ENCODE assay signal across 15 cellular contexts in genomic region chr4:116499-116898, GRCh38. TPM values are rescaled to one million over a fixed set of nuclear protein-coding genes. Genes with fewer than 3 reads are reported as not detected.
A peak's percentile ranks its signal among the peaks of the same experiment; 100 is the strongest.
DNase-seq lines count a peak whose midpoint lies in the region; ATAC-seq and TF ChIP-seq lines count a peak whose summit lies in the region.
"Had no signal": no experiment of that assay in that cellular context is flagged by ENCODE, and none has a peak within 500 bp of the region (broad histone marks: within the 10 kb centered on the region; RNA-seq: fewer than 3 reads in every experiment).

No MANE protein-coding gene starts in this region.

- H3K36me3 Mint-ChIP-seq in activated CD4-positive, alpha-beta T cell treated with anti-CD3 and anti-CD28 coated beads for 36 hours (ENCODE audit: low read depth): peaks cover 18% of the 10 kb centered on the region
- H3K36me3 Mint-ChIP-seq in activated CD4-positive, alpha-beta T cell treated with anti-CD3 and anti-CD28 coated beads, Interleukin-2, amount 10 ng/mL, durations not matched to agents 24 days and 14 days (ENCODE audit: low read depth): peaks cover 11% of the 10 kb centered on the region
- no peaks in the 10 kb centered on the region for H3K36me3 Mint-ChIP-seq in activated T-helper 17 cell treated with anti-CD3 and anti-CD28 coated beads, Interleukin-2, amount 50 U/mL, for 72 hours (ENCODE audit: low read depth)
- no peaks in the 10 kb centered on the region for H3K36me3 Mint-ChIP-seq in GM23338 (ENCODE audit: low read depth)
- H3K36me3 Mint-ChIP-seq: CD14-positive monocyte had no signal

- no peak overlapping the region for H3K27ac ChIP-seq in lower lobe of right lung
- H3K27ac ChIP-seq in GM23338 (ENCODE audit: low read depth): no peak overlapping the region
- H3K27ac ChIP-seq: 22Rv1 had no signal

- peak; percentile 45 for ATAC-seq in activated CD4-positive, alpha-beta T cell treated with anti-CD3 and anti-CD28 coated beads for 36 hours
- ATAC-seq in stimulated activated naive CD8-positive, alpha-beta T cell treated with anti-CD3 and anti-CD28 coated beads, Interleukin-15, amount 100 ng/mL, for 72 hours: peak; percentile 26
- ATAC-seq in stimulated activated naive CD8-positive, alpha-beta T cell treated with anti-CD3 and anti-CD28 coated beads, Interleukin-15, Interleukin-2, amounts not matched to agents 100 U/mL and 50 U/mL, for 24 hours: no peak
- ATAC-seq in activated T-helper 17 cell treated with anti-CD3 and anti-CD28 coated beads, Interleukin-2, amount 50 U/mL, for 72 hours (replicated peaks): peak; percentile 32
- no peak for ATAC-seq in lower lobe of right lung
- no peak for ATAC-seq in GM19467 (IDR thresholded peaks at IDR 0.05; ENCODE audit: unreplicated experiment)
- ATAC-seq in GM23338: no peak
- ATAC-seq: CD8-positive, alpha-beta T cell had no signal

- 0 out of 2 replicates have a peak, but pooled peaks cover 4% of the 10 kb centered on the region for H4K20me1 ChIP-seq in GM23338 (replicated peaks; ENCODE audit: insufficient read depth)

- H3K4me3 ChIP-seq in lower lobe of right lung: no peak overlapping the region
- H3K4me3 ChIP-seq in GM23338: no peak overlapping the region
- H3K4me3 ChIP-seq: HAP-1 had no signal

- H3K4me2 ChIP-seq in GM23338: no peak overlapping the region

- POLR2A ChIA-PET in activated CD4-positive, alpha-beta T cell treated with anti-CD3 and anti-CD28 coated beads for 36 hours (lab: Charles Lee): no interaction called here

- no peak for DNase-seq in activated CD4-positive, alpha-beta T cell treated with anti-CD3 and anti-CD28 coated beads for 36 hours
- no peak for DNase-seq in activated CD4-positive, alpha-beta T cell treated with anti-CD3 and anti-CD28 coated beads, Interleukin-2, amount 10 ng/mL, durations not matched to agents 24 days and 14 days
- no peak for DNase-seq in stimulated activated naive CD8-positive, alpha-beta T cell treated with anti-CD3 and anti-CD28 coated beads, Interleukin-15, amount 100 ng/mL, for 72 hours
- DNase-seq in stimulated activated naive CD8-positive, alpha-beta T cell treated with anti-CD3 and anti-CD28 coated beads, Interleukin-15, Interleukin-2, amounts not matched to agents 100 U/mL and 50 U/mL, for 24 hours: no peak
- DNase-seq in lower lobe of right lung (no peak), GM23338 (ENCODE audit: low spot score) (no peak)
- DNase-seq: Caco-2; CD8-positive, alpha-beta T cell; DND-41; GF-D8 had no signal

- H3K36me3 ChIP-seq in lower lobe of right lung (no peaks in the 10 kb centered on the region), GM23338 (ENCODE audit: insufficient read depth) (no peaks in the 10 kb centered on the region)
- H3K36me3 ChIP-seq: HAP-1 had no signal

- H3K27ac Mint-ChIP-seq in activated CD4-positive, alpha-beta T cell treated with anti-CD3 and anti-CD28 coated beads for 36 hours: no peak overlapping the region
- H3K27ac Mint-ChIP-seq in activated CD4-positive, alpha-beta T cell treated with anti-CD3 and anti-CD28 coated beads, Interleukin-2, amount 10 ng/mL, durations not matched to agents 24 days and 14 days: no peak overlapping the region
- H3K27ac Mint-ChIP-seq in stimulated activated naive CD8-positive, alpha-beta T cell treated with anti-CD3 and anti-CD28 coated beads, Interleukin-15, amount 100 ng/mL, for 72 hours: no peak overlapping the region
- H3K27ac Mint-ChIP-seq in activated T-helper 17 cell treated with anti-CD3 and anti-CD28 coated beads, Interleukin-2, amount 50 U/mL, for 72 hours: no peak overlapping the region
- no peak overlapping the region for H3K27ac Mint-ChIP-seq in GM23338
- H3K27ac Mint-ChIP-seq: CD14-positive monocyte; CD8-positive, alpha-beta T cell had no signal

- H3K9me2 ChIP-seq in GM23338 (ENCODE audit: insufficient read depth): no peaks in the 10 kb centered on the region

- no peaks in the 10 kb centered on the region for H3K79me2 ChIP-seq in GM23338 (replicated peaks; ENCODE audit: insufficient read depth)

- H3K9me3 ChIP-seq in lower lobe of right lung: peaks cover 6% of the 10 kb centered on the region
- H3K9me3 ChIP-seq: Caco-2, HAP-1 had no signal

- H3K27me3 ChIP-seq in lower lobe of right lung (ENCODE audit: low read depth): no peaks in the 10 kb centered on the region
- H3K27me3 ChIP-seq in GM23338 (ENCODE audit: insufficient read depth): peaks cover 3% of the 10 kb centered on the region

- TF ChIP-seq CTCF in lower lobe of right lung (IDR thresholded peaks at IDR 0.05) (no peak), GM23338 (conservative IDR thresholded peaks at IDR 0.05; ENCODE audit: low read depth in 2 of 2) (no peak)

- H3K4me3 Mint-ChIP-seq in activated CD4-positive, alpha-beta T cell treated with anti-CD3 and anti-CD28 coated beads for 36 hours: no peak overlapping the region
- no peak overlapping the region for H3K4me3 Mint-ChIP-seq in activated CD4-positive, alpha-beta T cell treated with anti-CD3 and anti-CD28 coated beads, Interleukin-2, amount 10 ng/mL, durations not matched to agents 24 days and 14 days
- no peak overlapping the region for H3K4me3 Mint-ChIP-seq in stimulated activated naive CD8-positive, alpha-beta T cell treated with anti-CD3 and anti-CD28 coated beads, Interleukin-15, amount 100 ng/mL, for 72 hours
- H3K4me3 Mint-ChIP-seq in activated T-helper 17 cell treated with anti-CD3 and anti-CD28 coated beads, Interleukin-2, amount 50 U/mL, for 72 hours: no peak overlapping the region
- no peak overlapping the region for H3K4me3 Mint-ChIP-seq in GM23338
- H3K4me3 Mint-ChIP-seq: CD14-positive monocyte; CD8-positive, alpha-beta T cell had no signal

- CTCF ChIA-PET in activated CD4-positive, alpha-beta T cell treated with anti-CD3 and anti-CD28 coated beads for 36 hours (lab: Charles Lee): interaction anchor here (0.6 to 2.4 kb wide), 2 partner anchors 8 to 482 kb away, joined by 3 to 13 read pairs; partner anchors contain the start of gene ZNF718

- peaks cover 16% of the 10 kb centered on the region for H3K4me1 Mint-ChIP-seq in activated CD4-positive, alpha-beta T cell treated with anti-CD3 and anti-CD28 coated beads for 36 hours
- peaks cover 9% of the 10 kb centered on the region for H3K4me1 Mint-ChIP-seq in activated CD4-positive, alpha-beta T cell treated with anti-CD3 and anti-CD28 coated beads, Interleukin-2, amount 10 ng/mL, durations not matched to agents 24 days and 14 days
- peaks cover 18% of the 10 kb centered on the region for H3K4me1 Mint-ChIP-seq in stimulated activated naive CD8-positive, alpha-beta T cell treated with anti-CD3 and anti-CD28 coated beads, Interleukin-15, amount 100 ng/mL, for 72 hours
- peaks cover 13% of the 10 kb centered on the region for H3K4me1 Mint-ChIP-seq in activated T-helper 17 cell treated with anti-CD3 and anti-CD28 coated beads, Interleukin-2, amount 50 U/mL, for 72 hours
- no peaks in the 10 kb centered on the region; the same call in 2 of the 3 replicates for H3K4me1 Mint-ChIP-seq in GM23338

- H3F3A ChIP-seq in GM23338 (replicated peaks; ENCODE audit: low read depth): no peaks in the 10 kb centered on the region

- intact Hi-C loops in activated CD4-positive, alpha-beta T cell treated with anti-CD3 and anti-CD28 coated beads for 36 hours (cut with DNase I, micrococcal nuclease): no loop called here
- intact Hi-C loops in activated CD4-positive, alpha-beta T cell treated with anti-CD3 and anti-CD28 coated beads, Interleukin-2, amount 10 ng/mL, durations not matched to agents 24 days and 14 days (cut with micrococcal nuclease): no loop called here
- intact Hi-C loops in lower lobe of right lung (cut with DNase I): no loop called here

- H3K4me1 ChIP-seq in lower lobe of right lung (no peaks in the 10 kb centered on the region), GM23338 (ENCODE audit: insufficient read depth) (no peaks in the 10 kb centered on the region)
- H3K4me1 ChIP-seq: Caco-2, HAP-1 had no signal

- peaks cover 6% of the 10 kb centered on the region for H3K27me3 Mint-ChIP-seq in activated CD4-positive, alpha-beta T cell treated with anti-CD3 and anti-CD28 coated beads for 36 hours
- H3K27me3 Mint-ChIP-seq in activated CD4-positive, alpha-beta T cell treated with anti-CD3 and anti-CD28 coated beads, Interleukin-2, amount 10 ng/mL, durations not matched to agents 24 days and 14 days: no peaks in the 10 kb centered on the region
- peaks cover 5% of the 10 kb centered on the region for H3K27me3 Mint-ChIP-seq in stimulated activated naive CD8-positive, alpha-beta T cell treated with anti-CD3 and anti-CD28 coated beads, Interleukin-15, amount 100 ng/mL, for 72 hours
- peaks cover 1% of the 10 kb centered on the region for H3K27me3 Mint-ChIP-seq in activated T-helper 17 cell treated with anti-CD3 and anti-CD28 coated beads, Interleukin-2, amount 50 U/mL, for 72 hours
- peaks cover 11% of the 10 kb centered on the region for H3K27me3 Mint-ChIP-seq in GM23338 (ENCODE audit: insufficient read depth, low read depth, poor library complexity)

- H2AFZ ChIP-seq in GM23338: no peak overlapping the region

- H3K9me3 Mint-ChIP-seq in activated CD4-positive, alpha-beta T cell treated with anti-CD3 and anti-CD28 coated beads for 36 hours (ENCODE audit: low read depth): peaks cover 47% of the 10 kb centered on the region
- peaks cover 36% of the 10 kb centered on the region for H3K9me3 Mint-ChIP-seq in activated CD4-positive, alpha-beta T cell treated with anti-CD3 and anti-CD28 coated beads, Interleukin-2, amount 10 ng/mL, durations not matched to agents 24 days and 14 days
- peaks cover 34 to 46% of the 10 kb centered on the region in 2 donors for H3K9me3 Mint-ChIP-seq in stimulated activated naive CD8-positive, alpha-beta T cell treated with anti-CD3 and anti-CD28 coated beads, Interleukin-15, amount 100 ng/mL, for 72 hours
- H3K9me3 Mint-ChIP-seq in activated T-helper 17 cell treated with anti-CD3 and anti-CD28 coated beads, Interleukin-2, amount 50 U/mL, for 72 hours: peaks cover 9% of the 10 kb centered on the region
- no peaks in the 10 kb centered on the region; the same call in 2 of the 3 replicates for H3K9me3 Mint-ChIP-seq in GM23338

TF ChIP-seq in GM23338, 12 proteins besides CTCF, POLR2A, EP300 and RAD21 (continues in another document):
- TF ChIP-seq ZNF331 (CRISPR knock-in tag; IDR thresholded peaks at IDR 0.05; ENCODE audit: low read depth) (no peak), EZH2phosphoT487 (IDR thresholded peaks at IDR 0.05; ENCODE audit: unreplicated experiment) (no peak)

RNA-seq across cellular contexts. Expression of gene ZNF718, which starts 7.8 kb away (rescaled TPM):
- 10 to 100 TPM in 1 of 2 experiments, 1 to 10 TPM in 1; 9.7 to 10.3 TPM for total RNA-seq in activated CD4-positive, alpha-beta T cell treated with anti-CD3 and anti-CD28 coated beads for 36 hours
- total RNA-seq in activated CD4-positive, alpha-beta T cell treated with anti-CD3 and anti-CD28 coated beads, Interleukin-2, amount 10 ng/mL, durations not matched to agents 24 days and 14 days: 7.6 and 7.7 TPM in 2 replicates
- total RNA-seq in activated T-helper 17 cell treated with anti-CD3 and anti-CD28 coated beads, Interleukin-2, amount 50 U/mL, for 72 hours: 1 to 10 TPM; 1.7 to 6.8 TPM
- 9.8 TPM for total RNA-seq in lower lobe of right lung
- 29.7 and 35.1 TPM in 2 replicates for total RNA-seq in GM23338 (2014; rRNA removed; shearing (Covaris generic))
- polyA plus RNA-seq in GM23338 (2016; fragmentation: Nextera tagmentation; extraction: Ambion mirVana): 9.7 and 10.2 TPM in 2 replicates

Comparison
In these comparisons a context has a peak if more than half of its experiments do, and no peak if none do; other contexts are left out.
1. ATAC-seq: peak in activated CD4-positive, alpha-beta T cell treated with anti-CD3 and anti-CD28 coated beads for 36 hours (single experiment), stimulated activated naive CD8-positive, alpha-beta T cell treated with anti-CD3 and anti-CD28 coated beads, Interleukin-15, amount 100 ng/mL, for 72 hours (single experiment) and activated T-helper 17 cell treated with anti-CD3 and anti-CD28 coated beads, Interleukin-2, amount 50 U/mL, for 72 hours (single experiment); none in stimulated activated naive CD8-positive, alpha-beta T cell treated with anti-CD3 and anti-CD28 coated beads, Interleukin-15, Interleukin-2, amounts not matched to agents 100 U/mL and 50 U/mL, for 24 hours (single experiment), lower lobe of right lung (0 of 2), GM19467 (single experiment) and GM23338 (single experiment).